1 cellular context compared by ENCODE assay signal in genomic region chr6:69220293-69220847, GRCh38.
A peak's percentile ranks its signal among the peaks of the same experiment; 100 is the strongest.
TF ChIP-seq lines count a peak whose summit lies in the region.

No MANE protein-coding gene starts in this region.

TF ChIP-seq in GM12878, 131 proteins besides CTCF, POLR2A, EP300 and RAD21:
- TF ChIP-seq RUNX3 (IDR thresholded peaks at IDR 0.05; ENCODE audit: low read length) (peak; percentile 48; the same call in 1 of the 2 replicates), ZNF592 (IDR thresholded peaks at IDR 0.05) (no peak), TCF7 (IDR thresholded peaks at IDR 0.05; ENCODE audit: borderline replicate concordance) (peak; percentile 56; the same call in 1 of the 2 replicates), MAX (IDR thresholded peaks at IDR 0.05; ENCODE audit: low read depth, low read length) (no peak), PAX5 (IDR thresholded peaks at IDR 0.05; ENCODE audit: borderline replicate concordance, low read depth, low read length) (no peak), ZNF24 (IDR thresholded peaks at IDR 0.05) (no peak), MXI1 (IDR thresholded peaks at IDR 0.05; ENCODE audit: low read depth, low read length) (no peak), BCL3 (IDR thresholded peaks at IDR 0.05; ENCODE audit: borderline replicate concordance, insufficient read depth, low read depth, low read length, poor library complexity, severe bottlenecking) (no peak)
